Comparison of ENCODE assay signal across 18 cellular contexts in genomic region chr9:34623386-34624235, GRCh38. TPM values are rescaled to one million over a fixed set of nuclear protein-coding genes. Genes with fewer than 3 reads are reported as not detected.
DNase-seq lines count a peak whose midpoint lies in the region; ATAC-seq and TF ChIP-seq lines count a peak whose summit lies in the region.
"Had no signal": no experiment of that assay in that cellular context is flagged by ENCODE, and none has a peak within 500 bp of the region (broad histone marks: within the 10 kb centered on the region; RNA-seq: fewer than 3 reads in every experiment).

No MANE protein-coding gene starts in this region.

- no peak for ATAC-seq in stimulated activated naive CD8-positive, alpha-beta T cell treated with anti-CD3 and anti-CD28 coated beads, Interleukin-15, Interleukin-2, amounts not matched to agents 100 U/mL and 50 U/mL, for 24 hours
- ATAC-seq: K562, upper lobe of right lung had no signal

- H3K9me3 ChIP-seq in testis, result no peaks in the 10 kb centered on the region
- H3K9me3 ChIP-seq: upper lobe of right lung had no signal

- intact Hi-C loops in testis (cut with DNase I; ENCODE audit: low total_unique reads), result no loop called here

- WGBS in testis, 2 donors, result 9 to 11% methylated on average over 25 to 63 of the region's 63 CpGs

- H3K27me3 Mint-ChIP-seq in activated T-cell treated with anti-CD3 and anti-CD28 coated beads, Interleukin-2, amount 50 U/mL, for 24 hours, result peaks cover 65% of the 10 kb centered on the region

- H3K27me3 ChIP-seq in testis, result no peaks in the 10 kb centered on the region

- no peak overlapping the region for H3K27ac ChIP-seq in testis
- H3K27ac ChIP-seq: skin epidermis, upper lobe of right lung had no signal

- no peak for TF ChIP-seq CTCF in testis (IDR thresholded peaks at IDR 0.05)

- H3K4me1 ChIP-seq in testis, result peaks cover 24% of the 10 kb centered on the region

- H3K27ac Mint-ChIP-seq in activated T-cell treated with anti-CD3 and anti-CD28 coated beads, Interleukin-2, amount 50 U/mL, for 24 hours, result no peak overlapping the region
- H3K27ac Mint-ChIP-seq: mesothelial cell of epicardium had no signal

- peaks cover 6% of the 10 kb centered on the region for H3K36me3 Mint-ChIP-seq in activated T-cell treated with anti-CD3 and anti-CD28 coated beads, Interleukin-2, amount 50 U/mL, for 24 hours (ENCODE audit: low read depth)
- H3K36me3 Mint-ChIP-seq: mesothelial cell of epicardium had no signal

- no peaks in the 10 kb centered on the region for H3K36me3 ChIP-seq in testis (ENCODE audit: low read depth, missing control alignments)

- TF ChIP-seq POLR2A in testis (IDR thresholded peaks at IDR 0.05), result no peak

- H3K4me3 Mint-ChIP-seq in activated T-cell treated with anti-CD3 and anti-CD28 coated beads, Interleukin-2, amount 50 U/mL, for 24 hours, result peak overlapping the region; percentile 30
- H3K4me3 Mint-ChIP-seq: mesothelial cell of epicardium had no signal

- peak overlapping the region in 1 of 2 donors; percentile 38 for H3K4me3 ChIP-seq in testis
- H3K4me3 ChIP-seq: K562, skin epidermis, upper lobe of right lung had no signal

- peak; percentile 33 for DNase-seq in activated T-cell treated with anti-CD3 and anti-CD28 coated beads, Interleukin-2, amount 50 U/mL, for 1 hour
- no peak for DNase-seq in activated T-cell treated with anti-CD3 and anti-CD28 coated beads for 4 hours
- DNase-seq in activated T-cell treated with anti-CD3 and anti-CD28 coated beads, Interleukin-2, amount 50 U/mL, for 24 hours, result no peak
- peak; percentile 58 for DNase-seq in left kidney (ENCODE audit: low read depth, low spot score)
- DNase-seq in stimulated activated naive CD8-positive, alpha-beta T cell treated with anti-CD3 and anti-CD28 coated beads, Interleukin-15, Interleukin-2, amounts not matched to agents 100 U/mL and 50 U/mL, for 24 hours, result peak; percentile 18
- DNase-seq in NCI-H2029 treated with DMSO at 0.1 percent for 48 hours (lab: John Stamatoyannopoulos, UW), result no peak
- no peak for DNase-seq in testis
- DNase-seq in NCI-H2107 treated with DMSO at 0.1 percent for 48 hours (lab: John Stamatoyannopoulos, UW; ENCODE audit: unreplicated experiment), result no peak
- DNase-seq: islet precursor cell, NCI-H1092 treated with DMSO at 0.1 percent for 48 hours, NCI-H2107, NCI-H748 treated with DMSO at 0.1 percent for 48 hours, upper lobe of right lung had no signal

- no peaks in the 10 kb centered on the region for H3K9me3 Mint-ChIP-seq in activated T-cell treated with anti-CD3 and anti-CD28 coated beads, Interleukin-2, amount 50 U/mL, for 24 hours
- H3K9me3 Mint-ChIP-seq: mesothelial cell of epicardium had no signal

- peaks cover 37% of the 10 kb centered on the region for H3K4me1 Mint-ChIP-seq in activated T-cell treated with anti-CD3 and anti-CD28 coated beads, Interleukin-2, amount 50 U/mL, for 24 hours (ENCODE audit: low read depth)

RNA-seq across cellular contexts. Expression of gene DCTN3, which starts 3.3 kb away (rescaled TPM):
- total RNA-seq in testis, result 10 to 100 TPM; 55.1 to 78.5 TPM
- polyA plus RNA-seq in testis (ENCODE audit: insufficient read depth, low read depth, low replicate concordance), result 82.9 TPM

RNA-seq across cellular contexts. Expression of gene ARID3C, which starts 5.3 kb away (rescaled TPM):
- total RNA-seq in testis, result under 1 TPM; 0.31 to 0.37 TPM
- 0.45 TPM for polyA plus RNA-seq in testis (ENCODE audit: insufficient read depth, low read depth, low replicate concordance)
- total RNA-seq: A673, K562, osteocyte, upper lobe of right lung had no signal
- polyA plus RNA-seq: K562 had no signal

RNA-seq across cellular contexts. Expression of gene RPP25L, which starts 11.7 kb away (rescaled TPM):
- total RNA-seq in testis, result 10 to 100 TPM; 23.5 to 26.8 TPM
- polyA plus RNA-seq in testis (ENCODE audit: insufficient read depth, low read depth, low replicate concordance), result 25.1 TPM

RNA-seq across cellular contexts. Expression of gene SIGMAR1, which starts 14.0 kb away (rescaled TPM):
- 10 to 100 TPM; 87.1 to 92.4 TPM for total RNA-seq in testis
- polyA plus RNA-seq in testis (ENCODE audit: insufficient read depth, low read depth, low replicate concordance), result 50.3 TPM

RNA-seq across cellular contexts. Expression of gene GALT, which starts 22.9 kb away (rescaled TPM):
- 10 to 100 TPM; 46.1 to 55.6 TPM for total RNA-seq in testis
- polyA plus RNA-seq in testis (ENCODE audit: insufficient read depth, low read depth, low replicate concordance), result 25.9 TPM

Comparison
In these comparisons a context has a peak if more than half of its experiments do, and no peak if none do; other contexts are left out.
1. DNase-seq: peak in activated T-cell treated with anti-CD3 and anti-CD28 coated beads, Interleukin-2, amount 50 U/mL, for 1 hour (single experiment), left kidney (single experiment) and stimulated activated naive CD8-positive, alpha-beta T cell treated with anti-CD3 and anti-CD28 coated beads, Interleukin-15, Interleukin-2, amounts not matched to agents 100 U/mL and 50 U/mL, for 24 hours (single experiment); none in activated T-cell treated with anti-CD3 and anti-CD28 coated beads for 4 hours (single experiment), activated T-cell treated with anti-CD3 and anti-CD28 coated beads, Interleukin-2, amount 50 U/mL, for 24 hours (single experiment), NCI-H2029 treated with DMSO at 0.1 percent for 48 hours (single experiment), testis (single experiment) and NCI-H2107 treated with DMSO at 0.1 percent for 48 hours (single experiment).